In the genomic region with DNA sequence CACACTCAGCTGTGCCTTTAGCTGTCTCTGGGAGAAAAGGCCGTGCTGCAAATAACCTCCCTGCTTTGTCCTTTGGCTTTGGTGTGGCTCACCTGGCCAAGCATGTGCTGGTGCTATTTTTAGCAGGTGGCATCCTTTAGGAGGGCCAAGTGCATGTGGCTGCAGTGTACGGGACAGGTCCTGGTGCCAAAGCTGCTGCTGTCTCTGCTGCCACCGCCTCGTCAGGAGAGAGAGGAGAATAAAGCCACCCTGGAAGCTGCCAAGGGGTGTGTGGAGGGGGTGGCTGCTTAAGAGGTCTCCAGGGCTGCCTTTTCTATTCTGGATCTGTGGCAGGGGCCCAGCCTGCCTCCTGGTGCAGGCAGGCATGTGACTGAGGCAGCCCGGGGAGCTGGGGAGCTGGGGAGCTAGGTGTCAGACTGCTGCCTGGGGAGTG, we compare ENCODE assay signal across 11 cellular contexts. TPM values are rescaled to one million over a fixed set of nuclear protein-coding genes. Genes with fewer than 3 reads are reported as not detected.
DNase-seq lines count a peak whose midpoint lies in the region; ATAC-seq, FAIRE-seq and TF ChIP-seq lines count a peak whose summit lies in the region.
"Had no signal": no experiment of that assay in that cellular context is flagged by ENCODE, and none has a peak within 500 bp of the region (broad histone marks: within the 10 kb centered on the region; RNA-seq: fewer than 3 reads in every experiment).

No MANE protein-coding gene starts in this region.

- peak overlapping the region; percentile 80 for H3K27ac ChIP-seq in cingulate gyrus (ENCODE audit: low read depth, low read length)
- peak overlapping the region; percentile 26 to 33 for H3K27ac ChIP-seq in kidney (ENCODE audit: low read depth in 2 of 2, low read length in 2 of 2)
- H3K27ac ChIP-seq: testis had no signal

- intact Hi-C loops in kidney (cut with DNase I): no loop called here

- no peak overlapping the region for H3K9ac ChIP-seq in kidney (ENCODE audit: low read length in 2 of 2)

- no peak for TF ChIP-seq POLR2A in GM12891 (IDR thresholded peaks at IDR 0.05; ENCODE audit: low read depth, low read length)

- no peaks in the 10 kb centered on the region for H3K36me3 ChIP-seq in kidney (ENCODE audit: control insufficient read depth in 1 of 2, insufficient read depth in 2 of 2, low read length in 2 of 2)

- no peak for TF ChIP-seq CTCF in kidney (IDR thresholded peaks at IDR 0.05; ENCODE audit: borderline replicate concordance, extremely low read depth, insufficient read depth)

- H3K9me3 ChIP-seq in kidney (ENCODE audit: control insufficient read depth in 1 of 2, low read length in 2 of 2): no peaks in the 10 kb centered on the region
- H3K9me3 ChIP-seq: testis had no signal

- DNase-seq in COLO668 (lab: John Stamatoyannopoulos, UW; ENCODE audit: unreplicated experiment): peak; percentile 4
- DNase-seq in kidney: no peak
- peak; percentile 63 for DNase-seq in putamen (ENCODE audit: low spot score)
- no peak for DNase-seq in GM12891 (ENCODE audit: insufficient read length, low spot score)
- DNase-seq in activated T-cell treated with anti-CD3 and anti-CD28 coated beads, Interleukin-2, amount 50 U/mL, for 1 hour: no peak
- DNase-seq: activated T-cell treated with anti-CD3 and anti-CD28 coated beads, Interleukin-2, amount 50 U/mL, for 48 hours; erythroblast; testis had no signal

- no peak overlapping the region for H3K4me3 ChIP-seq in kidney (ENCODE audit: low read length in 2 of 2)
- H3K4me3 ChIP-seq: testis had no signal

- H3K4me1 ChIP-seq in kidney (ENCODE audit: control insufficient read depth in 1 of 2, insufficient read depth in 1 of 2, low read depth in 1 of 2, low read length in 2 of 2): peaks cover 30 to 41% of the 10 kb centered on the region in 2 donors
- H3K4me1 ChIP-seq: testis had no signal

- ATAC-seq in GM18870 (IDR thresholded peaks at IDR 0.05; ENCODE audit: unreplicated experiment) (no peak), HG02840 (IDR thresholded peaks at IDR 0.05; ENCODE audit: low FRiP score, unreplicated experiment) (no peak)

- FAIRE-seq in kidney (lab: Jason Lieb, UNC) (no peak), GM12891 (lab: Jason Lieb, UNC) (no peak)

TF ChIP-seq in GM12891, 5 proteins besides CTCF, POLR2A, EP300 and RAD21:
- no peak for TF ChIP-seq SPI1 (IDR thresholded peaks at IDR 0.05; ENCODE audit: low read depth, low read length)

RNA-seq across cellular contexts. Expression of gene AKAP1, which starts 6.2 kb away (rescaled TPM):
- 46.8 TPM for total RNA-seq in kidney
- polyA plus RNA-seq in kidney (ENCODE audit: insufficient read depth, low read depth, low replicate concordance): 24.6 TPM
- 10.7 TPM for polyA plus RNA-seq in GM12891 (2012; ENCODE audit: low read depth, missing spikeins)

Comparison
In these comparisons a context has a peak if more than half of its experiments do, and no peak if none do; other contexts are left out.
1. DNase-seq: peak in COLO668 (single experiment) and putamen (single experiment); none in kidney (single experiment), GM12891 (single experiment) and activated T-cell treated with anti-CD3 and anti-CD28 coated beads, Interleukin-2, amount 50 U/mL, for 1 hour (single experiment).